In the genomic region with DNA sequence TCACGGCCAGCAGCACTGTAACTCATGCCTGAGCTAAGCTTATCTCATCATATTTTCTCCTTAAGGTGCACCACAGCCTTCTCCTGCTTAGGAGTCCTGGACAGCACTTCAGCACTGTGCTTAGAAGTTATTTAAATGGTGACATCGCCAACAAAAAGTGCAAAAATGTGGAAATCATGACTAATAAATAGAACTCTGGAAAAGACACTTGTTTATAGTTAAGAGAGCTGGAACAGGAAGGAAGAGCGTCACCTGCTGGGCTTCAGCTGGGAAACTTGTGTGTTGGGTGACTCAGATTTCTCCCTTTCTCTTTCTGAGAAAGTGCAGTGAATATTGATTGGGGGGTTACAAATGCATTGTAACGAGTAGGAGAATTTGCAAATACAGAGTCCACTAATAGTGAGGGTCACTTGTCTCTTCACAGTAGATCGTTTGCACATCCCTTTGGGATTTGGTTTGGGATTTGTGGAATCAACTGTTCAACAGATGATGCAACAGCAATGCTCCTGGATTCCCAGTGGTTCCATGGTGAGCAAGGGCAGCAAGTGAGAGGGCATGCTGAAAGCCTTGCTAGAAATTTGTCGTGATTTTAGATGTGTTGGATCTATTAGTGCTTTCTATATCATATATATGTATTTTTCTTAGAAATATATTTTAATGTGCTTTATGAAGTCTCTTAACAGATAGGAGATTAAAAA, we compare ENCODE assay signal across 14 cellular contexts.
DNase-seq lines count a peak whose midpoint lies in the region; ATAC-seq and TF ChIP-seq lines count a peak whose summit lies in the region.
"Had no signal": no experiment of that assay in that cellular context is flagged by ENCODE, and none has a peak within 500 bp of the region (broad histone marks: within the 10 kb centered on the region; RNA-seq: fewer than 3 reads in every experiment).

No MANE protein-coding gene starts in this region.

- no peak overlapping the region for H3K56ac ChIP-seq in mesendoderm (ENCODE audit: low read length)

- H3K4me1 ChIP-seq in mesendoderm (ENCODE audit: control insufficient read depth, low read depth, low read length) = no peaks in the 10 kb centered on the region
- H3K4me1 ChIP-seq: lower lobe of right lung had no signal

- no peak overlapping the region for H3K23ac ChIP-seq in mesendoderm (ENCODE audit: low read length)

- H3K4me2 ChIP-seq in mesendoderm (ENCODE audit: low read length) = no peak overlapping the region

- H2AK5ac ChIP-seq in mesendoderm (ENCODE audit: low read length) = no peak overlapping the region

- ATAC-seq in HG03520 (IDR thresholded peaks at IDR 0.05; ENCODE audit: unreplicated experiment) = no peak
- ATAC-seq: lower lobe of right lung; stimulated activated naive CD8-positive, alpha-beta T cell treated with anti-CD3 and anti-CD28 coated beads, Interleukin-15, amount 100 ng/mL, for 72 hours had no signal

- no peak for TF ChIP-seq CTCF in epithelial cell of esophagus (IDR thresholded peaks at IDR 0.05; ENCODE audit: insufficient read depth, low read depth, low read length, missing control alignments)

- H3K4ac ChIP-seq in mesendoderm (ENCODE audit: low read depth, low read length) = no peak overlapping the region

- WGBS in mesendoderm (ENCODE audit: extremely low coverage, insufficient coverage, low lambda C conversion rate) = no CpG with 5 or more reads among the region's 6 CpGs

- H2BK5ac ChIP-seq in mesendoderm (ENCODE audit: low read length) = no peak overlapping the region

- H3K27me3 ChIP-seq in mesendoderm (ENCODE audit: insufficient read depth, low read length, poor library complexity) = no peaks in the 10 kb centered on the region

- no peak overlapping the region for H2BK15ac ChIP-seq in mesendoderm (replicated peaks; ENCODE audit: low read depth)

- no peaks in the 10 kb centered on the region for H3K79me1 ChIP-seq in mesendoderm (ENCODE audit: low read length)

- DNase-seq in GM04504 (ENCODE audit: low read depth) = peak; percentile 22
- DNase-seq in NCI-H146 treated with DMSO at 0.1 percent for 48 hours (lab: John Stamatoyannopoulos, UW; ENCODE audit: unreplicated experiment) = peak; percentile 42
- DNase-seq in epithelial cell of esophagus (ENCODE audit: low read depth) = peak; percentile 28
- peak; percentile 50 for DNase-seq in mesendoderm
- DNase-seq in GDM1 (lab: John Stamatoyannopoulos, UW) = no peak
- DNase-seq in stimulated activated CD4-positive, alpha-beta T cell treated with anti-CD3 and anti-CD28 coated beads, Interleukin-12 subunit alpha, Interleukin-12 subunit beta, amount 100 ng/mL, for 4 hours = no peak
- no peak for DNase-seq in activated T-cell treated with anti-CD3 and anti-CD28 coated beads, Interleukin-2, amount 50 U/mL, for 1 hour
- DNase-seq: activated CD4-positive, alpha-beta T cell treated with anti-CD3 and anti-CD28 coated beads for 4 hours; caudate nucleus; lower lobe of right lung; NCI-H774; stimulated activated CD4-positive, alpha-beta T cell treated with anti-CD3 and anti-CD28 coated beads, Interleukin-2, amount 100 ng/mL, for 24 hours; stimulated activated naive CD8-positive, alpha-beta T cell treated with anti-CD3 and anti-CD28 coated beads, Interleukin-15, amount 100 ng/mL, for 72 hours had no signal

- no peaks in the 10 kb centered on the region for H3K79me2 ChIP-seq in mesendoderm (ENCODE audit: control insufficient read depth, insufficient read depth, low read length)

- H3K36me3 ChIP-seq in mesendoderm (ENCODE audit: control insufficient read depth, insufficient read depth, low read length) = no peaks in the 10 kb centered on the region
- H3K36me3 ChIP-seq: lower lobe of right lung had no signal

- H3K4me3 ChIP-seq in epithelial cell of esophagus (ENCODE audit: low read length) = no peak overlapping the region
- H3K4me3 ChIP-seq in mesendoderm (ENCODE audit: low read length) = no peak overlapping the region
- H3K4me3 ChIP-seq: lower lobe of right lung had no signal

- no peak overlapping the region for H4K5ac ChIP-seq in mesendoderm (ENCODE audit: low read length)

- no peak overlapping the region for H3K9ac ChIP-seq in mesendoderm (ENCODE audit: low read length)

- no peak overlapping the region for H4K8ac ChIP-seq in mesendoderm (ENCODE audit: low read depth, low read length)

- no peak overlapping the region for H3K27ac ChIP-seq in mesendoderm (ENCODE audit: low read depth, low read length)
- H3K27ac ChIP-seq: lower lobe of right lung had no signal

- no peak overlapping the region for H2BK120ac ChIP-seq in mesendoderm (ENCODE audit: low read depth, low read length)

- no peak overlapping the region for H3K18ac ChIP-seq in mesendoderm (ENCODE audit: low read length)

Comparison
In these comparisons a context has a peak if more than half of its experiments do, and no peak if none do; other contexts are left out.
1. DNase-seq: peak in GM04504 (single experiment), NCI-H146 treated with DMSO at 0.1 percent for 48 hours (single experiment), epithelial cell of esophagus (single experiment) and mesendoderm (single experiment); none in GDM1 (single experiment), stimulated activated CD4-positive, alpha-beta T cell treated with anti-CD3 and anti-CD28 coated beads, Interleukin-12 subunit alpha, Interleukin-12 subunit beta, amount 100 ng/mL, for 4 hours (single experiment) and activated T-cell treated with anti-CD3 and anti-CD28 coated beads, Interleukin-2, amount 50 U/mL, for 1 hour (single experiment).